Comparison of ENCODE assay signal across 18 cellular contexts in genomic region chr18:55407191-55407590, GRCh38.
DNase-seq lines count a peak whose midpoint lies in the region; ATAC-seq, FAIRE-seq and TF ChIP-seq lines count a peak whose summit lies in the region.
"Had no signal": no experiment of that assay in that cellular context is flagged by ENCODE, and none has a peak within 500 bp of the region (broad histone marks: within the 10 kb centered on the region; RNA-seq: fewer than 3 reads in every experiment).

No MANE protein-coding gene starts in this region.

- FAIRE-seq in H54 (lab: Jason Lieb, UNC): no peak

- no peaks in the 10 kb centered on the region for H3K27me3 ChIP-seq in trophoblast cell (ENCODE audit: insufficient read depth, low read length)
- no peaks in the 10 kb centered on the region for H3K27me3 ChIP-seq in PC-9 (ENCODE audit: insufficient read depth, low read depth)
- H3K27me3 ChIP-seq: BLaER1, cardiac muscle cell had no signal

- H4K20me1 ChIP-seq in PC-9 (ENCODE audit: insufficient read depth): no peaks in the 10 kb centered on the region

- no peak overlapping the region for H2BK12ac ChIP-seq in trophoblast cell (ENCODE audit: low read length)

- H2AFZ ChIP-seq in trophoblast cell (ENCODE audit: insufficient read depth, low read length, poor library complexity): no peak overlapping the region
- no peak overlapping the region for H2AFZ ChIP-seq in PC-9

- in situ Hi-C loops in G401 (cut with HindIII; ENCODE audit: low sequenced_read_pairs): no loop called here
- in situ Hi-C loops in astrocyte of the cerebellum (cut with HindIII; ENCODE audit: low sequenced_read_pairs): no loop called here

- H3K4me3 ChIP-seq in astrocyte of the cerebellum (ENCODE audit: low read depth, low read length): peak overlapping the region; percentile 41
- no peak overlapping the region for H3K4me3 ChIP-seq in trophoblast cell (ENCODE audit: low read depth, low read length)
- H3K4me3 ChIP-seq in PC-9: no peak overlapping the region
- H3K4me3 ChIP-seq: BLaER1, cardiac muscle cell had no signal

- no peak overlapping the region for H2AK5ac ChIP-seq in trophoblast cell (ENCODE audit: low read length)

- no peak overlapping the region for H3K18ac ChIP-seq in trophoblast cell (ENCODE audit: low read length)

- no TSS peak for BruUV-seq in PC-9 (replicated peaks; lab: Mats Ljungman, UMichigan)

- H3K4me2 ChIP-seq in trophoblast cell (ENCODE audit: low read length) (no peak overlapping the region), PC-9 (no peak overlapping the region)
- H3K4me2 ChIP-seq: BLaER1 had no signal

- no CpG with 5 or more reads among the region's 10 CpGs for WGBS in trophoblast cell (ENCODE audit: extremely low coverage, insufficient coverage, insufficient read length)

- H3K9me2 ChIP-seq in PC-9 (ENCODE audit: insufficient read depth): no peaks in the 10 kb centered on the region

- H3K9ac ChIP-seq in trophoblast cell (ENCODE audit: low read length): no peak overlapping the region
- H3K9ac ChIP-seq: BLaER1 had no signal

- ATAC-seq in HG02852 (IDR thresholded peaks at IDR 0.05; ENCODE audit: unreplicated experiment) (no peak), GM18870 (IDR thresholded peaks at IDR 0.05; ENCODE audit: unreplicated experiment) (no peak)
- ATAC-seq: lower lobe of right lung, right cardiac atrium had no signal

- no peaks in the 10 kb centered on the region for H3F3A ChIP-seq in PC-9 (ENCODE audit: insufficient read depth, low read depth)

- peak; percentile 50 for DNase-seq in G401 (ENCODE audit: low spot score)
- peak; percentile 90 for DNase-seq in NCI-H146 treated with DMSO at 0.1 percent for 48 hours (lab: John Stamatoyannopoulos, UW; ENCODE audit: unreplicated experiment)
- no peak for DNase-seq in astrocyte of the cerebellum (ENCODE audit: low read depth)
- DNase-seq in trophoblast cell: no peak
- DNase-seq in PC-9: no peak
- DNase-seq in H54 (ENCODE audit: insufficient read length, low spot score): no peak
- DNase-seq: activated naive CD4-positive, alpha-beta T cell treated with anti-CD3 and anti-CD28 coated beads, Interleukin-2, amount 10 ng/mL, durations not matched to agents 7 days and 5 days; endodermal cell; lower lobe of right lung; NCI-H226; nephron progenitor cell; RPMI8226; stimulated activated CD4-positive, alpha-beta T cell treated with anti-CD3 and anti-CD28 coated beads, Interleukin-4, amount 100 ng/mL, for 24 hours had no signal

- no peaks in the 10 kb centered on the region for H3K36me3 ChIP-seq in trophoblast cell (ENCODE audit: control insufficient read depth in 1 of 2, insufficient read depth in 2 of 2, low read length in 2 of 2)
- no peaks in the 10 kb centered on the region for H3K36me3 ChIP-seq in PC-9 (ENCODE audit: low read depth)
- H3K36me3 ChIP-seq: cardiac muscle cell, lower lobe of right lung had no signal

- H3K27ac ChIP-seq in trophoblast cell (ENCODE audit: low read depth, low read length) (no peak overlapping the region), PC-9 (no peak overlapping the region)
- H3K27ac ChIP-seq: BLaER1, cardiac muscle cell, lower lobe of right lung had no signal

- no peak overlapping the region for H2BK120ac ChIP-seq in trophoblast cell (ENCODE audit: insufficient read depth, low read length, poor library complexity)

- H4K91ac ChIP-seq in trophoblast cell (ENCODE audit: low read depth, low read length): no peak overlapping the region

- no peak for TF ChIP-seq POLR2A in H54 (IDR thresholded peaks at IDR 0.05; ENCODE audit: low read depth, low read length)

- POLR2A ChIA-PET in PC-9 (lab: Charles Lee; ENCODE audit: unreplicated experiment): no interaction called here

- H3K79me1 ChIP-seq in trophoblast cell (ENCODE audit: low read length): no peaks in the 10 kb centered on the region

- H3K23ac ChIP-seq in trophoblast cell (ENCODE audit: low read length): no peak overlapping the region

- no peak overlapping the region for H3K14ac ChIP-seq in trophoblast cell (ENCODE audit: low read length)

- H3K9me3 ChIP-seq in trophoblast cell (ENCODE audit: insufficient read depth, low read depth, low read length): no peaks in the 10 kb centered on the region
- H3K9me3 ChIP-seq in PC-9 (ENCODE audit: insufficient read depth, low read depth): no peaks in the 10 kb centered on the region
- H3K9me3 ChIP-seq: BLaER1, lower lobe of right lung had no signal

- H3K4ac ChIP-seq in trophoblast cell (ENCODE audit: low read depth, low read length): peak overlapping the region; percentile 36

- H4K8ac ChIP-seq in trophoblast cell (ENCODE audit: low read depth, low read length): no peak overlapping the region

- intact Hi-C loops in PC-9 (cut with micrococcal nuclease; ENCODE audit: unreplicated experiment): no loop called here

- H3K4me1 ChIP-seq in trophoblast cell (ENCODE audit: control insufficient read depth in 1 of 2, insufficient read depth in 2 of 2, low read length in 2 of 2): peaks cover 3 to 7% of the 10 kb centered on the region in 2 experiments
- no peaks in the 10 kb centered on the region for H3K4me1 ChIP-seq in PC-9 (replicated peaks; ENCODE audit: insufficient read depth)
- H3K4me1 ChIP-seq: BLaER1 had no signal

- H3K79me2 ChIP-seq in trophoblast cell (ENCODE audit: control insufficient read depth, insufficient read depth, low read length, poor library complexity) (peaks cover 2% of the 10 kb centered on the region), PC-9 (ENCODE audit: low read depth) (no peaks in the 10 kb centered on the region)

- CTCF ChIA-PET in PC-9 (lab: Charles Lee): no interaction called here

- no peak overlapping the region for H2BK5ac ChIP-seq in trophoblast cell (ENCODE audit: low read depth, low read length, poor library complexity)

- no peak overlapping the region for H4K12ac ChIP-seq in trophoblast cell (ENCODE audit: low read depth, low read length)

- no peak for TF ChIP-seq CTCF in astrocyte of the cerebellum (IDR thresholded peaks at IDR 0.05; ENCODE audit: low read depth, low read length, missing control alignments)
- no peak for TF ChIP-seq CTCF in PC-9 (conservative IDR thresholded peaks at IDR 0.05)

Comparison
In these comparisons a context has a peak if more than half of its experiments do, and no peak if none do; other contexts are left out.
1. DNase-seq: peak in G401 (single experiment) and NCI-H146 treated with DMSO at 0.1 percent for 48 hours (single experiment); none in astrocyte of the cerebellum (single experiment), trophoblast cell (0 of 2), PC-9 (0 of 2) and H54 (single experiment).